ENCODE assay signal across 8 cellular contexts in the genomic region with DNA sequence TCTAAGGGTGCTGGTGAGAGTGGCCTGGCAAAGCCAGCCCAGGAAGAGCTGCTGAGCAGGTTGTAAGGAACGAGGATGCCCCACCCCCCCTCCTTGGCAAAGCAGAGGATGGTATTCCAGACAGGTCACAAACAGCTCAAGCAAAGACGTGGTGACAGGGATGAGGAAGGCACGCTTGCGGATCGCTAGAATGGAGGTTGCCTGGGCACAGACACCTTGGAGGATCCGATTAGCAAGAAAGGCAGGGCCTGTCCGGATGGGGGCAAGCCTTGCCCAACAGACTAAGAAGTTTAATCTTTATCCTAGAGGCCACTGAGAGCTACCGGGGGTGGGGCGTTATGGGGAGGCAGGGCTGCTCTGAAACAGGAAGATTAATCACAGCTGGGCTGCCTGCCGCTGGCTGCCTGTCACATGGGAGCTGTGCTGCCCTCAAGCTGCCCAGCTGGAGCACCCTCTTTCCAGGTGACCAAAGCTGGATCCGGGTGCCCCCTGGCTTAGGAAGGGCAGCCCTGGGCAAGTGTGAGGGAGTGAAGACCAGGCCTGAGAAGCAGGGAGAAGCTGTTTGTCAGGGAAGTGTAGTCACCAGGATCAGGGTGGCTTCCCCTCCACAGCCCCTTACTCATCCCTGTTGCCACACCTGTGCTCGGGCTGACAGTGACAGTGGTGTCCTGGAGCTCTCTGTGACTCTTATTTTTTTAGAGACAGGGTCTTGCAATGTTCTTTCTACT. TPM values are rescaled to one million over a fixed set of nuclear protein-coding genes. Genes with fewer than 3 reads are reported as not detected.
DNase-seq lines count a peak whose midpoint lies in the region; ATAC-seq lines count a peak whose summit lies in the region.

No MANE protein-coding gene starts in this region.

- peak; percentile 56 for DNase-seq in KBM-7
- DNase-seq in activated CD4-positive, alpha-beta T cell treated with anti-CD3 and anti-CD28 coated beads for 48 hours = peak; percentile 72
- DNase-seq in islet precursor cell = no peak

- in situ Hi-C loops in KBM-7 (cut with MboI; ENCODE audit: low pct_unique_long_range_greater_than_20kb, low sequenced_read_pairs) = loop anchor here (10.0 kb wide), 2 partner anchors 74 to 244 kb away; partner anchors contain the start of gene BRPF3

- H3K9me3 ChIP-seq in BLaER1 = no peaks in the 10 kb centered on the region

- H3K36me3 ChIP-seq in BLaER1 = no peaks in the 10 kb centered on the region
- no peaks in the 10 kb centered on the region for H3K36me3 ChIP-seq in rectal smooth muscle tissue (ENCODE audit: control insufficient read depth, insufficient read depth, low read length)

- H3K9ac ChIP-seq in BLaER1 (peak overlapping the region; percentile 72), rectal smooth muscle tissue (ENCODE audit: low read length) (no peak overlapping the region)

- H3K4me1 ChIP-seq in BLaER1 = peaks cover 96% of the 10 kb centered on the region
- H3K4me1 ChIP-seq in rectal smooth muscle tissue (ENCODE audit: control insufficient read depth, insufficient read depth, low read length) = no peaks in the 10 kb centered on the region

- H4K20me1 ChIP-seq in BLaER1 = no peaks in the 10 kb centered on the region

- H3K27me3 ChIP-seq in BLaER1 (no peaks in the 10 kb centered on the region), rectal smooth muscle tissue (ENCODE audit: control insufficient read depth, insufficient read depth, low read length) (no peaks in the 10 kb centered on the region)

- ATAC-seq in esophagus mucosa (peak; percentile 53), HG02884 (IDR thresholded peaks at IDR 0.05; ENCODE audit: unreplicated experiment) (no peak), HG02973 (IDR thresholded peaks at IDR 0.05; ENCODE audit: unreplicated experiment) (no peak)

- H3K27ac ChIP-seq in BLaER1 (peak overlapping the region; percentile 84), rectal smooth muscle tissue (ENCODE audit: low read depth, low read length) (peak overlapping the region; percentile 3)

- H3K4me2 ChIP-seq in BLaER1 = peak overlapping the region; percentile 98

- H3K4me3 ChIP-seq in BLaER1 (peak overlapping the region; percentile 57), rectal smooth muscle tissue (ENCODE audit: low read length) (peak overlapping the region; percentile 29)

RNA-seq across cellular contexts. Expression of gene MAPK13, which starts 9.2 kb away (rescaled TPM):
- total RNA-seq in esophagus mucosa = 97.9 TPM
